In genomic region chr6:115999256-115999655, GRCh38 we compare ENCODE assay signal across 20 cellular contexts.
A peak's percentile ranks its signal among the peaks of the same experiment; 100 is the strongest.
DNase-seq lines count a peak whose midpoint lies in the region; ATAC-seq, FAIRE-seq and TF ChIP-seq lines count a peak whose summit lies in the region.
"Had no signal": no experiment of that assay in that cellular context is flagged by ENCODE, and none has a peak within 500 bp of the region (broad histone marks: within the 10 kb centered on the region; RNA-seq: fewer than 3 reads in every experiment).

No MANE protein-coding gene starts in this region.

- H2BK120ac ChIP-seq in trophoblast cell (ENCODE audit: insufficient read depth, low read length, poor library complexity), result no peak overlapping the region

- no peak overlapping the region for H2BK5ac ChIP-seq in trophoblast cell (ENCODE audit: low read depth, low read length, poor library complexity)

- H3K27ac ChIP-seq in trophoblast cell (ENCODE audit: low read depth, low read length) (no peak overlapping the region), spleen (no peak overlapping the region)

- peak overlapping the region; percentile 68 for H3K9ac ChIP-seq in trophoblast cell (ENCODE audit: low read length)

- no peak overlapping the region for H3K23ac ChIP-seq in trophoblast cell (ENCODE audit: low read length)

- no peak overlapping the region for H4K12ac ChIP-seq in trophoblast cell (ENCODE audit: low read depth, low read length)

- ATAC-seq in Right ventricle myocardium inferior (no peak), left cardiac atrium (no peak)

- peak; percentile 83 for FAIRE-seq in bronchial epithelial cell (lab: Jason Lieb, UNC)
- FAIRE-seq: GM12891, GM18507, H54 had no signal

- no peak overlapping the region for H2AFZ ChIP-seq in trophoblast cell (ENCODE audit: insufficient read depth, low read length, poor library complexity)

- no peaks in the 10 kb centered on the region for H3K79me1 ChIP-seq in trophoblast cell (ENCODE audit: low read length)

- no peak overlapping the region for H3K4me2 ChIP-seq in trophoblast cell (ENCODE audit: low read length)

- no peaks in the 10 kb centered on the region for H3K4me1 ChIP-seq in trophoblast cell (ENCODE audit: control insufficient read depth in 1 of 2, insufficient read depth in 2 of 2, low read length in 2 of 2)
- no peaks in the 10 kb centered on the region for H3K4me1 ChIP-seq in spleen
- H3K4me1 ChIP-seq: HAP-1 had no signal

- DNase-seq in Right ventricle myocardium inferior (ENCODE audit: missing footprints) (peak; percentile 27), left cardiac atrium (no peak), SK-N-DZ (ENCODE audit: low spot score) (peak; percentile 11), bronchial epithelial cell (ENCODE audit: low read depth) (no peak), trophoblast cell (no peak), G401 (ENCODE audit: low spot score) (no peak), spleen (no peak), DMS153 treated with DMSO at 0.1 percent for 48 hours (lab: John Stamatoyannopoulos, UW; ENCODE audit: unreplicated experiment) (no peak)
- DNase-seq: C1 segment of cervical spinal cord; Calu3; CD4-positive, alpha-beta memory T cell; COR-L47; DND-41; GDM1; GOT3; HFFc6 had no signal

- TF ChIP-seq CTCF in bronchial epithelial cell (IDR thresholded peaks at IDR 0.05; ENCODE audit: insufficient read depth, low read length, severe bottlenecking) (no peak), spleen (IDR thresholded peaks at IDR 0.05 in 8 of 11, conservative IDR thresholded peaks at IDR 0.05 in 3 of 11) (no peak)

- no peak overlapping the region for H2BK12ac ChIP-seq in trophoblast cell (ENCODE audit: low read length)

- H3K14ac ChIP-seq in trophoblast cell (ENCODE audit: low read length), result no peak overlapping the region

- intact Hi-C loops in Right ventricle myocardium inferior (cut with DNase I), result no loop called here
- intact Hi-C loops in left cardiac atrium (cut with DNase I), result no loop called here
- intact Hi-C loops in spleen (cut with DNase I; ENCODE audit: low total_unique reads), result no loop called here

- H3K27me3 ChIP-seq in bronchial epithelial cell (ENCODE audit: control insufficient read depth, insufficient read depth, low read length) (no peaks in the 10 kb centered on the region), trophoblast cell (ENCODE audit: insufficient read depth, low read length) (no peaks in the 10 kb centered on the region), spleen (replicated peaks in 1 of 7) (no peaks in the 10 kb centered on the region)

- no peak for TF ChIP-seq POLR2A in spleen (IDR thresholded peaks at IDR 0.05)

- H3K9me3 ChIP-seq in trophoblast cell (ENCODE audit: insufficient read depth, low read depth, low read length), result no peaks in the 10 kb centered on the region
- no peaks in the 10 kb centered on the region for H3K9me3 ChIP-seq in spleen
- H3K9me3 ChIP-seq: HAP-1 had no signal

- no peak overlapping the region for H3K18ac ChIP-seq in trophoblast cell (ENCODE audit: low read length)

- H3K4ac ChIP-seq in trophoblast cell (ENCODE audit: low read depth, low read length), result no peak overlapping the region

- H4K91ac ChIP-seq in trophoblast cell (ENCODE audit: low read depth, low read length), result no peak overlapping the region

- no peak overlapping the region for H3K4me3 ChIP-seq in bronchial epithelial cell (ENCODE audit: low read depth, low read length)
- no peak overlapping the region for H3K4me3 ChIP-seq in trophoblast cell (ENCODE audit: low read depth, low read length)
- no peak overlapping the region for H3K4me3 ChIP-seq in spleen
- H3K4me3 ChIP-seq: HAP-1 had no signal

- no peak overlapping the region for H2AK5ac ChIP-seq in trophoblast cell (ENCODE audit: low read length)

- H3K36me3 ChIP-seq in bronchial epithelial cell (ENCODE audit: control insufficient read depth, insufficient read depth, low read length) (no peaks in the 10 kb centered on the region), trophoblast cell (ENCODE audit: control insufficient read depth in 1 of 2, insufficient read depth in 2 of 2, low read length in 2 of 2) (no peaks in the 10 kb centered on the region), spleen (no peaks in the 10 kb centered on the region)
- H3K36me3 ChIP-seq: HAP-1 had no signal

- H4K8ac ChIP-seq in trophoblast cell (ENCODE audit: low read depth, low read length), result no peak overlapping the region

- WGBS in trophoblast cell (ENCODE audit: extremely low coverage, insufficient coverage, insufficient read length), result no CpG with 5 or more reads among the region's 3 CpGs
- 69 to 88% (median 74%) methylated on average over 3 of the region's 3 CpGs for whole genome bisulfite sequencing in spleen, 5 donors

- in situ Hi-C loops in G401 (cut with HindIII; ENCODE audit: low sequenced_read_pairs), result no loop called here

- no peaks in the 10 kb centered on the region for H3K79me2 ChIP-seq in trophoblast cell (ENCODE audit: control insufficient read depth, insufficient read depth, low read length, poor library complexity)

Comparison
In these comparisons a context has a peak if more than half of its experiments do, and no peak if none do; other contexts are left out.
1. DNase-seq: peak in Right ventricle myocardium inferior (single experiment) and SK-N-DZ (single experiment); none in left cardiac atrium (single experiment), bronchial epithelial cell (single experiment), trophoblast cell (0 of 2), G401 (single experiment), spleen (single experiment) and DMS153 treated with DMSO at 0.1 percent for 48 hours (single experiment).